Comparison of ENCODE assay signal across 5 cellular contexts in genomic region chrX:1349606-1350005, GRCh38. TPM values are rescaled to one million over a fixed set of nuclear protein-coding genes. Genes with fewer than 3 reads are reported as not detected.
"Had no signal": no experiment of that assay in that cellular context is flagged by ENCODE, and none has a peak within 500 bp of the region (broad histone marks: within the 10 kb centered on the region; RNA-seq: fewer than 3 reads in every experiment).

No MANE protein-coding gene starts in this region.

RNA-seq across cellular contexts. Expression of gene IL3RA, which starts 13.0 kb away (rescaled TPM):
- total RNA-seq: HepG2, HT-29, HT1080, IMR-90, K562 had no signal
- polyA plus RNA-seq: HepG2, IMR-90, K562 had no signal
